ENCODE assay signal across 20 cellular contexts in the genomic region with DNA sequence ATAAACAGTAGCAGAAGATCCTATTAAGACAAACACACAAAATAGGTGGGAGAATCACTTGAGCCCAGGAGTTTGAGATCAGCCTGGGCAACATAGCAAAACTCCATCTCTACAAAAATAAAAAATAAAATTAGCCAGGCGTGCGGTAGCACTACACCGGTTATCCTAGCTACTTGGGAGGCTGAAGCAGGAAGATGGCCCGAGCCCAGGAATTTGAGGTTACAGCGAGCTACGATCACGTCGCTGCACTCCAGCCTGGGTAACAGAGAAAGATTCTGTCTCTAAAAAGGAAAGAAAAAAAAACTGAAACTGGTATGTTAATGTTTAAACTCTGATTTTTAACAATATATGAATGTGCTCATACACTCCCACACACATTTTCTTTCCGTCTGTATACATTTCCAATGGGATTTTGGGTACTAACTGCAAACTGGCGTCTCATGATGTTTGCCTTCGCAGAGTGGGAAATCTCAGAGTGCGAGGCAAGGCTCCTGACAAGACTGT.
DNase-seq lines count a peak whose midpoint lies in the region; ATAC-seq, FAIRE-seq and TF ChIP-seq lines count a peak whose summit lies in the region.
"Had no signal": no experiment of that assay in that cellular context is flagged by ENCODE, and none has a peak within 500 bp of the region (broad histone marks: within the 10 kb centered on the region; RNA-seq: fewer than 3 reads in every experiment).

No MANE protein-coding gene starts in this region.

- no peak overlapping the region for H3K4me2 ChIP-seq in GM12878 (ENCODE audit: control insufficient read depth, insufficient read depth)
- H3K4me2 ChIP-seq: A549 had no signal

- no peaks in the 10 kb centered on the region for H3K27me3 ChIP-seq in GM12878 (replicated peaks in 1 of 2; ENCODE audit: control insufficient read depth in 2 of 2, insufficient read depth in 2 of 2, low read length in 1 of 2)
- H3K27me3 ChIP-seq in effector memory CD4-positive, alpha-beta T cell (replicated peaks; ENCODE audit: control insufficient read depth, insufficient read depth, low read length, poor library complexity, severe bottlenecking), result no peaks in the 10 kb centered on the region
- H3K27me3 ChIP-seq: MG63, Peyer's patch had no signal

- H3K4me1 ChIP-seq in GM12878 (ENCODE audit: control insufficient read depth, insufficient read depth, low read length), result no peaks in the 10 kb centered on the region
- no peaks in the 10 kb centered on the region for H3K4me1 ChIP-seq in effector memory CD4-positive, alpha-beta T cell (ENCODE audit: control insufficient read depth, insufficient read depth, low read length, poor library complexity, severe bottlenecking)
- H3K4me1 ChIP-seq: A549, Caco-2, Peyer's patch had no signal

- no TSS peak for BruUV-seq in GM12878 (replicated peaks; lab: Mats Ljungman, UMichigan)

- no peak for TF ChIP-seq RAD21 in GM12878 (IDR thresholded peaks at IDR 0.05; ENCODE audit: insufficient read depth, low read depth, low read length)

- no peak for TF ChIP-seq POLR2A in GM12878 (IDR thresholded peaks at IDR 0.05; ENCODE audit: low read depth, low read length)

- POLR2A ChIA-PET in GM12878 (lab: Charles Lee), result interaction anchor here (1.0 kb wide), 1 partner anchor 10 kb away, joined by 3 read pairs; no protein-coding TSS in a partner anchor

- no peak overlapping the region for H3K9ac ChIP-seq in GM12878 (ENCODE audit: control insufficient read depth, insufficient read depth, low read length)

- no peak overlapping the region for H3K27ac ChIP-seq in GM12878 (ENCODE audit: control insufficient read depth, insufficient read depth)
- H3K27ac ChIP-seq in effector memory CD4-positive, alpha-beta T cell (ENCODE audit: insufficient read depth, low read length, poor library complexity, severe bottlenecking), result no peak overlapping the region
- H3K27ac ChIP-seq: A549, Peyer's patch, SK-N-MC had no signal

- TF ChIP-seq EP300 in GM12878 (IDR thresholded peaks at IDR 0.05; ENCODE audit: borderline replicate concordance in 1 of 2, control insufficient read depth in 1 of 2, low read depth in 2 of 2, low read length in 2 of 2), result no peak

- no peaks in the 10 kb centered on the region for H3K79me2 ChIP-seq in GM12878 (ENCODE audit: control insufficient read depth, insufficient read depth, low read length)

- no peak for DNase-seq in GM12878 (ENCODE audit: low read depth, low spot score)
- DNase-seq in fibroblast of the aortic adventitia (ENCODE audit: low read depth), result peak; percentile 8
- DNase-seq in amygdala (lab: John Stamatoyannopoulos, UW), result no peak
- DNase-seq in GM13977 (ENCODE audit: low spot score), result no peak
- no peak for DNase-seq in effector memory CD4-positive, alpha-beta T cell
- DNase-seq: C1 segment of cervical spinal cord; Caco-2; CD8-positive, alpha-beta T cell; KG1; MG63; NCI-H2029; NCI-H526 treated with DMSO at 0.1 percent for 48 hours; OCI-M1; Peyer's patch; SIG-M5 had no signal

- RAD21 ChIA-PET in GM12878 (lab: Charles Lee; ENCODE audit: unreplicated experiment), result interaction anchor here (2.2 kb wide), 1 partner anchor 11 kb away, joined by 7 read pairs; no protein-coding TSS in a partner anchor

- peak; percentile 57 for ATAC-seq in GM21423 (IDR thresholded peaks at IDR 0.05; ENCODE audit: unreplicated experiment)
- ATAC-seq in GM12878, result peak; percentile 43
- no peak for ATAC-seq in GM21526 (IDR thresholded peaks at IDR 0.05; ENCODE audit: low FRiP score, unreplicated experiment)
- ATAC-seq: A549; CD8-positive, alpha-beta T cell had no signal

- intact Hi-C loops in GM12878 (cut with micrococcal nuclease; ENCODE audit: unreplicated experiment), result no loop called here

- H3K4me3 ChIP-seq in GM12878 (no peak overlapping the region), fibroblast of the aortic adventitia (ENCODE audit: low read depth, low read length) (no peak overlapping the region)
- H3K4me3 ChIP-seq in effector memory CD4-positive, alpha-beta T cell (ENCODE audit: insufficient read depth, low read depth, low read length, poor library complexity, severe bottlenecking), result no peak overlapping the region
- H3K4me3 ChIP-seq: A549, MG63, Peyer's patch, SK-N-MC had no signal

- no peaks in the 10 kb centered on the region; a peak in 1 of 4 replicates for H3K36me3 ChIP-seq in GM12878 (ENCODE audit: control insufficient read depth in 2 of 2, insufficient read depth in 2 of 2, low read length in 1 of 2)
- H3K36me3 ChIP-seq in effector memory CD4-positive, alpha-beta T cell (ENCODE audit: control insufficient read depth, insufficient read depth, low read length), result no peaks in the 10 kb centered on the region
- H3K36me3 ChIP-seq: MG63, Peyer's patch had no signal

- no peaks in the 10 kb centered on the region for H4K20me1 ChIP-seq in GM12878 (ENCODE audit: control insufficient read depth, insufficient read depth)

- SMC1A ChIA-PET in GM12878 (lab: Charles Lee; ENCODE audit: uncharacterized antibody, unreplicated experiment), result interaction anchor here (1.1 to 1.6 kb wide), 3 partner anchors 10 to 45 kb away, joined by 3 to 8 read pairs (median 3); no protein-coding TSS in a partner anchor

- in situ Hi-C loops in GM12878 (cut with MboI), result no loop called here
- in situ Hi-C loops in GM13977 (cut with MboI; ENCODE audit: low pct_unique_long_range_greater_than_20kb, low sequenced_read_pairs, unreplicated experiment), result no loop called here

- 57% methylated on average over 12 of the region's 12 CpGs for WGBS in GM12878 (ENCODE audit: insufficient coverage, insufficient replicate concordance, low lambda C conversion rate, missing lambda C conversion rate)

- TF ChIP-seq CTCF in GM12878 (IDR thresholded peaks at IDR 0.05 in 2 of 3, conservative IDR thresholded peaks at IDR 0.05 in 1 of 3; ENCODE audit: control insufficient read depth in 2 of 3, extremely low read depth in 1 of 3, insufficient read depth in 1 of 3, low read depth in 3 of 3, low read length in 3 of 3) (no peak), fibroblast of the aortic adventitia (IDR thresholded peaks at IDR 0.05; ENCODE audit: insufficient read depth, low read length) (no peak), GM13977 (IDR thresholded peaks at IDR 0.05; ENCODE audit: extremely low read depth, insufficient read depth, missing control alignments) (no peak)

- CTCF ChIA-PET in GM12878 (lab: Yijun Ruan, JAX), result interaction anchor here (1.1 to 4.1 kb wide), 4 partner anchors 10 to 45 kb away, joined by 3 to 34 read pairs (median 5); no protein-coding TSS in a partner anchor

- no peak for FAIRE-seq in GM12878 (lab: Jason Lieb, UNC)
- FAIRE-seq: A549, G401.6 had no signal

- H2AFZ ChIP-seq in GM12878 (ENCODE audit: control insufficient read depth, low read depth, low read length), result no peak overlapping the region

- no peaks in the 10 kb centered on the region; the same call in 2 of the 3 replicates for H3K9me3 ChIP-seq in GM12878 (replicated peaks; ENCODE audit: control insufficient read depth, insufficient read depth, low read length)
- H3K9me3 ChIP-seq in effector memory CD4-positive, alpha-beta T cell (ENCODE audit: control insufficient read depth, low read length), result no peaks in the 10 kb centered on the region
- H3K9me3 ChIP-seq: A549, Caco-2, MG63, Peyer's patch had no signal

TF ChIP-seq in GM12878, 131 proteins besides CTCF, POLR2A, EP300 and RAD21:
- TF ChIP-seq DPF2 (IDR thresholded peaks at IDR 0.05) (no peak), HCFC1 (IDR thresholded peaks at IDR 0.05; ENCODE audit: low read length) (no peak), IKZF1 (conservative IDR thresholded peaks at IDR 0.05) (no peak), ZNF217 (IDR thresholded peaks at IDR 0.05) (no peak), ETV6 (conservative IDR thresholded peaks at IDR 0.05 in 1 of 2, IDR thresholded peaks at IDR 0.05 in 1 of 2; ENCODE audit: borderline replicate concordance in 1 of 2, low read depth in 1 of 2) (no peak), ESRRA (IDR thresholded peaks at IDR 0.05; ENCODE audit: low read length) (no peak)
